1 cellular context compared by ENCODE assay signal in the genomic region with DNA sequence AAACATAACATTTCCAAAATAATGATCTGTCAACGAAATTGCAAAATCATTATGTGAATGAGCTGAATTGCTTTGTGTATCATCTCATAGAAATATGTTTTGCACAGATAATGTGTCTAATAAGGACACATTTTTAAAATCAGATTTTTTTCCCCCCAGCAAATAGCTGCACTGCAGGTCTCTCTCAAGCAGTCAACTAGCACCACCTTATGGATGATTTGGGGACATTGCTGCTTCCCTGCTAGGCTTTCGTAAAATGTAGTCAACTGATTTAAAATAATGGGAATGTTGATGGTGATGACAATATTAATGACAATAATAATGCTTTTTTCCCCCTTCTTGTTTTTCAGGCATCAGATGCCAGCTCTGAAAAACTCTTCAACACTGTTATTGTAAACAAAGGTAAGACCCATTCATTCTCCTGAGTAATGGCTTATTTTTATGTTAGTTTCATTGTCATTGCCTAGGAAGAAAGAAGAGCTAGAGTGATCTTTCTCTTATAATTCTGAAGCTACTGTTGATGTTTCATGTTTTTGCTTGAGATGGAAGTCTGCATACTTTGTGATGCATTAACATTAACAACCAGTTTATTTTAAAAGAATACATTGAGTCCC.
TF ChIP-seq lines count a peak whose summit lies in the region.

No MANE protein-coding gene starts in this region.

TF ChIP-seq in GM23338, 12 proteins besides CTCF, POLR2A, EP300 and RAD21 (continued from another document):
- no peak for TF ChIP-seq POLR2AphosphoS5 (IDR thresholded peaks at IDR 0.05; ENCODE audit: low read depth)
TF ChIP-seq in GM23338: peak in this region for 0.
